Comparison of ENCODE assay signal across 11 cellular contexts in genomic region chr11:77999446-77999845, GRCh38. TPM values are rescaled to one million over a fixed set of nuclear protein-coding genes. Genes with fewer than 3 reads are reported as not detected.
DNase-seq lines count a peak whose midpoint lies in the region; TF ChIP-seq lines count a peak whose summit lies in the region.
"Had no signal": no experiment of that assay in that cellular context is flagged by ENCODE, and none has a peak within 500 bp of the region (broad histone marks: within the 10 kb centered on the region; RNA-seq: fewer than 3 reads in every experiment).

No MANE protein-coding gene starts in this region.

- no peaks in the 10 kb centered on the region for H4K20me1 ChIP-seq in OCI-LY3 (ENCODE audit: insufficient read depth, low read length)
- H4K20me1 ChIP-seq: BLaER1 had no signal

- H3K27ac Mint-ChIP-seq in activated CD4-positive, alpha-beta memory T cell treated with anti-CD3 and anti-CD28 coated beads for 36 hours, result no peak overlapping the region
- H3K27ac Mint-ChIP-seq: T-helper 17 cell had no signal

- DNase-seq in COR-L47 (lab: John Stamatoyannopoulos, UW) (peak; percentile 38), Kasumi-1 (lab: John Stamatoyannopoulos, UW) (peak; percentile 13 to 31), germinal center (ENCODE audit: low spot score) (peak; percentile 34), esophagus squamous epithelium (lab: John Stamatoyannopoulos, UW) (no peak), hepatic stellate cell (ENCODE audit: low spot score) (no peak)
- no peak for DNase-seq in activated CD4-positive, alpha-beta memory T cell treated with anti-CD3 and anti-CD28 coated beads for 36 hours
- DNase-seq in stimulated activated naive CD4-positive, alpha-beta T cell treated with Interleukin-2 at 50 U/mL for 16 hours (lab: John Stamatoyannopoulos, UW), result no peak

- peak overlapping the region; percentile 14 for H3K4me2 ChIP-seq in OCI-LY3 (ENCODE audit: low read length)
- H3K4me2 ChIP-seq: BLaER1 had no signal

- CTCF ChIA-PET in activated CD4-positive, alpha-beta memory T cell treated with anti-CD3 and anti-CD28 coated beads for 36 hours (lab: Charles Lee), result interaction anchor here (0.8 to 2.0 kb wide), 15 partner anchors 9 to 229 kb away, joined by 3 to 19 read pairs (median 4); partner anchors contain the start of gene ALG8

- no peak overlapping the region for H3K9ac ChIP-seq in OCI-LY3 (ENCODE audit: low read length)
- H3K9ac ChIP-seq: BLaER1 had no signal

- 100% methylated on average over 1 of the region's 1 CpG; no CpG with 5 or more reads in 1 of the 2 donors for WGBS in esophagus squamous epithelium, 2 donors

- H3K27ac ChIP-seq in OCI-LY3 (ENCODE audit: low read length) (no peak overlapping the region), esophagus squamous epithelium (no peak overlapping the region)
- H3K27ac ChIP-seq: BLaER1 had no signal

- H3K4me1 ChIP-seq in OCI-LY3 (ENCODE audit: low read length) (peaks cover 20% of the 10 kb centered on the region), esophagus squamous epithelium (peaks cover 0 to 8% (median 0%) of the 10 kb centered on the region in 3 donors)

- no peak overlapping the region for H3K4me3 Mint-ChIP-seq in activated CD4-positive, alpha-beta memory T cell treated with anti-CD3 and anti-CD28 coated beads for 36 hours
- H3K4me3 Mint-ChIP-seq: T-helper 17 cell had no signal

- H3K36me3 Mint-ChIP-seq in activated CD4-positive, alpha-beta memory T cell treated with anti-CD3 and anti-CD28 coated beads for 36 hours, result no peaks in the 10 kb centered on the region

- no peak for TF ChIP-seq CTCF in OCI-LY3 (IDR thresholded peaks at IDR 0.05; ENCODE audit: low read depth, low read length)
- TF ChIP-seq CTCF in esophagus squamous epithelium (IDR thresholded peaks at IDR 0.05), result no peak

- H3K9me3 Mint-ChIP-seq in activated CD4-positive, alpha-beta memory T cell treated with anti-CD3 and anti-CD28 coated beads for 36 hours, result no peaks in the 10 kb centered on the region

- peaks cover 10% of the 10 kb centered on the region for H3K4me1 Mint-ChIP-seq in activated CD4-positive, alpha-beta memory T cell treated with anti-CD3 and anti-CD28 coated beads for 36 hours (ENCODE audit: low read depth)

- POLR2A ChIA-PET in activated CD4-positive, alpha-beta memory T cell treated with anti-CD3 and anti-CD28 coated beads for 36 hours (lab: Charles Lee), result interaction anchor here (0.6 kb wide), 1 partner anchor 121 kb away, joined by 9 read pairs; no protein-coding TSS in a partner anchor

- no peaks in the 10 kb centered on the region for H3K27me3 Mint-ChIP-seq in activated CD4-positive, alpha-beta memory T cell treated with anti-CD3 and anti-CD28 coated beads for 36 hours

- no peaks in the 10 kb centered on the region for H3K79me2 ChIP-seq in OCI-LY3 (ENCODE audit: low read length)

- no peaks in the 10 kb centered on the region for H3K36me3 ChIP-seq in OCI-LY3 (replicated peaks; ENCODE audit: low read depth, low read length)
- no peaks in the 10 kb centered on the region for H3K36me3 ChIP-seq in esophagus squamous epithelium
- H3K36me3 ChIP-seq: BLaER1, HAP-1 had no signal

- H3K27me3 ChIP-seq in OCI-LY3 (ENCODE audit: low read depth, low read length) (peaks cover 5% of the 10 kb centered on the region; the same call in 1 of the 2 replicates), esophagus squamous epithelium (peaks cover 0 to 2% (median 0%) of the 10 kb centered on the region in 4 donors)
- H3K27me3 ChIP-seq: BLaER1 had no signal

- TF ChIP-seq POLR2A in esophagus squamous epithelium (IDR thresholded peaks at IDR 0.05), result no peak

- H3K9me3 ChIP-seq in OCI-LY3 (ENCODE audit: insufficient read depth, low read length) (no peaks in the 10 kb centered on the region), esophagus squamous epithelium (no peaks in the 10 kb centered on the region)
- H3K9me3 ChIP-seq: BLaER1, HAP-1 had no signal

- H3K4me3 ChIP-seq in OCI-LY3 (ENCODE audit: low read length) (no peak overlapping the region), esophagus squamous epithelium (no peak overlapping the region)
- H3K4me3 ChIP-seq: BLaER1, HAP-1 had no signal

- intact Hi-C loops in esophagus squamous epithelium (cut with DNase I), result no loop called here
- intact Hi-C loops in activated CD4-positive, alpha-beta memory T cell treated with anti-CD3 and anti-CD28 coated beads for 36 hours (cut with micrococcal nuclease), result loop anchor here (5.0 to 10.0 kb wide), 2 partner anchors 418 to 1555 kb away; partner anchors contain the start of genes EMSY and GAB2

- no peak overlapping the region for H2AFZ ChIP-seq in OCI-LY3 (ENCODE audit: low read depth, low read length)

RNA-seq across cellular contexts. Expression of gene INTS4, which starts 5.0 kb away (rescaled TPM):
- 10 to 100 TPM; 12.8 to 21.9 (median 17.9) TPM for total RNA-seq in esophagus squamous epithelium
- total RNA-seq in activated CD4-positive, alpha-beta memory T cell treated with anti-CD3 and anti-CD28 coated beads for 36 hours, result 10 to 100 TPM; 53.5 to 55.3 TPM

RNA-seq across cellular contexts. Expression of gene KCTD14, which starts 23.6 kb away (rescaled TPM):
- 1 to 10 TPM in 2 of 4 donors, under 1 TPM in 2; 0.49 to 7.7 (median 1.00) TPM for total RNA-seq in esophagus squamous epithelium
- under 1 TPM in 1 of 2 experiments, not detected in 1; 0.17 TPM for total RNA-seq in activated CD4-positive, alpha-beta memory T cell treated with anti-CD3 and anti-CD28 coated beads for 36 hours

Comparison
In these comparisons a context has a peak if more than half of its experiments do, and no peak if none do; other contexts are left out.
1. DNase-seq: peak in COR-L47 (single experiment), Kasumi-1 (2 of 2) and germinal center (single experiment); none in esophagus squamous epithelium (single experiment), activated CD4-positive, alpha-beta memory T cell treated with anti-CD3 and anti-CD28 coated beads for 36 hours (single experiment), stimulated activated naive CD4-positive, alpha-beta T cell treated with Interleukin-2 at 50 U/mL for 16 hours (single experiment) and hepatic stellate cell (single experiment).